7 cellular contexts compared by ENCODE assay signal in the genomic region with DNA sequence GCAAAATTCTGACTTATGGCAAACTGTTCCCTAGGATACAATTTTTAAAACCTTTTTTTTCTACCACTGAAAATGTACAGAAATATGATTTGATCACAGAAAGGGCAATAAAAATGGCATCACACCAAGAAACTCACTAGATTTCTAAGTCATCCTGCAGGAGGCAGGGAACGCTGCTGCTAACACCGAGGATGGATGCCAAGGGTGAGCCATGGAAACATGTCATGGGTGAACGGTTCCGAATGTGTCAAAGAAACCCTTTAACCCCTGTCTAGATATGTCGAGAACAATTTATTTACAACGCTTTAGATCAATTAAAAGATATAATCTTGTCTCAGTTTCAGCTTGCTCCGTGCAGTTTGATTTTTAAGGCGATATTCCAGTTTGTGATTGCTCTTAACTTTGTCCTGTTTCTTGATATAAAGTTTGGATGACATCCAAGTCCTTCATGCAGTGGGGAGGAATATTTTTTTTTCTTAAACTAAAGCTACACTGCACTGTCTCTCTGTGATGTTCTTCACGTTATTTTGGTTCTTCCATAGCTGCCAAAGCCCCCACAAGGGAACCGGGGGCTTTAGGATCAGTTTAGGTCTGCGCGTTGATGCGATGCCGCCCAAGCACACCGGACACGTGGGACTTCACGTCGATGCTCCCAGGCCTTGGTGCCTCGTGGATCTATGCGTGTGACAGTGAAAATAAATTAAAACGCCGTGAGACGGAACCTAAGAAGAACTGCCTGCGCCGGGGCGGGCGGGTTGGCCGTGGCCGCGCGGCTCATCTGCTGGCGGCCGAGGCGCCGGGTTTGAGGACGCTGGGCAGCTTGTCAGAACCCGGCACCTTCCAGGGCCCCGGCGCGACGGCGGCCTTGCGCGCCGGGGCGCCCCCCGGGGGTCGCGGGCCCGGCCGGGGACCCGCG.
A peak's percentile ranks its signal among the peaks of the same experiment; 100 is the strongest.
DNase-seq lines count a peak whose midpoint lies in the region; ATAC-seq and TF ChIP-seq lines count a peak whose summit lies in the region.

No MANE protein-coding gene starts in this region.

- no peak for TF ChIP-seq POLR2A in spleen (IDR thresholded peaks at IDR 0.05)

- H3K9me3 ChIP-seq in iPS-20b (ENCODE audit: insufficient read depth, low read depth, low read length) (no peaks in the 10 kb centered on the region), spleen (no peaks in the 10 kb centered on the region)

- H3K4me1 ChIP-seq in iPS-20b (ENCODE audit: insufficient read depth, low read length) (peaks cover 15% of the 10 kb centered on the region; the same call in 1 of the 2 replicates), spleen (peaks cover 0 to 28% (median 17%) of the 10 kb centered on the region in 6 donors)

- H3K27ac ChIP-seq in iPS-20b (ENCODE audit: low read length) (no peak overlapping the region), spleen (peak overlapping the region; percentile 22 to 95 (median 79))

- H3K9ac ChIP-seq in iPS-20b (ENCODE audit: low read depth, low read length) = peak overlapping the region; percentile 13; the same call in 1 of the 2 replicates

- H3K27me3 ChIP-seq in iPS-20b (ENCODE audit: insufficient read depth, low read length) (peaks cover 18% of the 10 kb centered on the region), spleen (replicated peaks in 1 of 7) (peaks cover 0 to 9% (median 0%) of the 10 kb centered on the region in 7 donors)

- intact Hi-C loops in spleen (cut with DNase I; ENCODE audit: low total_unique reads) = no loop called here

- no peaks in the 10 kb centered on the region for H3K36me3 ChIP-seq in iPS-20b (ENCODE audit: insufficient read depth, low read depth, low read length)
- H3K36me3 ChIP-seq in spleen = no peaks in the 10 kb centered on the region

- H3K4me3 ChIP-seq in astrocyte of the spinal cord (ENCODE audit: low read depth, low read length) (peak overlapping the region; percentile 34), iPS-20b (ENCODE audit: low read length) (peak overlapping the region; percentile 62), spleen (peak overlapping the region; percentile 20 to 71 (median 38))

- TF ChIP-seq CTCF in astrocyte of the spinal cord (IDR thresholded peaks at IDR 0.05; ENCODE audit: low read depth, low read length) (peak; percentile 18), spleen (IDR thresholded peaks at IDR 0.05 in 8 of 11, conservative IDR thresholded peaks at IDR 0.05 in 3 of 11) (no peak)

- ATAC-seq in GM18498 (IDR thresholded peaks at IDR 0.05; ENCODE audit: unreplicated experiment) (peak; percentile 29), HG02943 (IDR thresholded peaks at IDR 0.05; ENCODE audit: low read depth, unreplicated experiment) (peak; percentile 19), HG03378 (IDR thresholded peaks at IDR 0.05; ENCODE audit: unreplicated experiment) (no peak)

- DNase-seq in NCI-H774 (lab: John Stamatoyannopoulos, UW) (peak; percentile 25), astrocyte of the spinal cord (ENCODE audit: low read depth, low spot score) (peak; percentile 45), spleen (peak; percentile 79)

- in situ Hi-C loops in astrocyte of the spinal cord (cut with HindIII; ENCODE audit: low sequenced_read_pairs) = no loop called here

- 15 to 34% (median 20%) methylated on average over 23 to 53 of the region's 53 CpGs for WGBS in spleen, 5 donors

Comparison
In these comparisons a context has a peak if more than half of its experiments do, and no peak if none do; other contexts are left out.
1. DNase-seq: peak in every context shown above with its lines; median percentile 79 in spleen; 45 in astrocyte of the spinal cord; 25 in NCI-H774.